8 cellular contexts compared by ENCODE assay signal in the genomic region with DNA sequence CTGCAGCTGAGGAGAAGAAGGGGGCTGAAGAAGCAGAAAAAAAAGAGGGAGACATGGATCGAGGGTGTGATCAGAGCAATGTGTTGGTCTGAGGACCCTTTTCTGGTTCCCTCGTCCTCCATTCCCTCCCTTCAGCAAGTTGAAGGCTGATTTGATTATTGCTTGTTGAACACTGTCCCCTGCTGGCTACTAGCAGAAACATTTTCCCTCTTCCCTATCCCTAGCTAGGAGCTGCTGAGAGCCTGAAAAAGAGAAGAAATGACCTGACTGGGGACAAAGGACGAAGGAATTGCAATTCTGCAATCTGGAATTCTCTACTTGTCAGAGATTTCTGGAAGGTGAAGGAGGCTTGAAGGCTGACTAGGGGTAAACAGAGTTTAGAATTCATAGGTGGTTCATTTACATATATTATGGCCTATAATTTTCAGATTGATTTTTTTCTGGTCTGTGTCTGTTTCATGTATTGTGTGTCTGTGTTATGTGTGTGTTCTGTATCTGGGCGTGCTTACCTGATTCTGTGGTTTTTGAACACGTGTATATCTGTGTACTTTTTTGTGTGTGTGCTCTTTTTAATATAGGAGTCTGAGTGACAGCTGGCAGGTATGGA. TPM values are rescaled to one million over a fixed set of nuclear protein-coding genes. Genes with fewer than 3 reads are reported as not detected.
DNase-seq lines count a peak whose midpoint lies in the region; ATAC-seq and TF ChIP-seq lines count a peak whose summit lies in the region.

No MANE protein-coding gene starts in this region.

- DNase-seq in DMS 273 (lab: John Stamatoyannopoulos, UW; ENCODE audit: unreplicated experiment), result peak; percentile 89
- DNase-seq in NCI-H128 (lab: John Stamatoyannopoulos, UW; ENCODE audit: unreplicated experiment), result peak; percentile 55
- peak; percentile 78 for DNase-seq in endodermal cell
- no peak for DNase-seq in lung (ENCODE audit: low spot score)
- DNase-seq in tibial nerve (ENCODE audit: low spot score in 2 of 2), result peak in 1 of 2 donors; percentile 40

- H3K9me3 ChIP-seq in endodermal cell (ENCODE audit: control insufficient read depth, low read length), result no peaks in the 10 kb centered on the region
- no peaks in the 10 kb centered on the region for H3K9me3 ChIP-seq in lung (ENCODE audit: control insufficient read depth in 2 of 2, insufficient read depth in 1 of 2, low read length in 1 of 2)
- H3K9me3 ChIP-seq in tibial nerve, result no peaks in the 10 kb centered on the region

- no peak for TF ChIP-seq EP300 in tibial nerve (IDR thresholded peaks at IDR 0.05)

- H3K36me3 Mint-ChIP-seq in endodermal cell (ENCODE audit: low read depth), result no peaks in the 10 kb centered on the region

- no peaks in the 10 kb centered on the region for H3K9me3 Mint-ChIP-seq in endodermal cell

- H3K36me3 ChIP-seq in endodermal cell (ENCODE audit: control insufficient read depth, insufficient read depth, low read length) (no peaks in the 10 kb centered on the region), lung (ENCODE audit: control insufficient read depth in 2 of 2, insufficient read depth in 2 of 2, low read length in 2 of 2) (no peaks in the 10 kb centered on the region), tibial nerve (no peaks in the 10 kb centered on the region)

- ATAC-seq in GM21367 (IDR thresholded peaks at IDR 0.05; ENCODE audit: unreplicated experiment) (peak; percentile 60), SK-N-SH treated with all-trans-retinoic acid at 6 μM for 48 hours (peak; percentile 95), lung (ENCODE audit: insufficient read depth, low FRiP score) (peak; percentile 63), GM21447 (IDR thresholded peaks at IDR 0.05; ENCODE audit: unreplicated experiment) (no peak)

- H3K4me1 ChIP-seq in endodermal cell (ENCODE audit: control insufficient read depth, insufficient read depth, low read length), result peaks cover 10% of the 10 kb centered on the region
- peaks cover 0 to 6% of the 10 kb centered on the region in 2 donors for H3K4me1 ChIP-seq in lung (ENCODE audit: control insufficient read depth in 2 of 2, insufficient read depth in 2 of 2, low read length in 2 of 2)
- peaks cover 0 to 29% (median 20%) of the 10 kb centered on the region in 4 donors for H3K4me1 ChIP-seq in tibial nerve

- H3K27ac ChIP-seq in endodermal cell (ENCODE audit: low read depth, low read length) (peak overlapping the region; percentile 85), lung (ENCODE audit: low read depth in 1 of 2, low read length in 1 of 2) (no peak overlapping the region), tibial nerve (peak overlapping the region; percentile 62 to 90 (median 80))

- WGBS in endodermal cell (ENCODE audit: insufficient coverage in 1 of 2, insufficient read length in 1 of 2), 2 experiments, result 28 to 30% methylated on average over 5 of the region's 5 CpGs
- WGBS in lung, 2 donors, result 17 to 20% methylated on average over 5 of the region's 5 CpGs
- 10 to 13% methylated on average over 5 of the region's 5 CpGs for WGBS in tibial nerve, 2 donors

- H3K4me1 Mint-ChIP-seq in endodermal cell, result peaks cover 23% of the 10 kb centered on the region

- H3K4me3 ChIP-seq in endodermal cell (ENCODE audit: low read length), result no peak overlapping the region
- H3K4me3 ChIP-seq in lung, result no peak overlapping the region
- H3K4me3 ChIP-seq in tibial nerve, result no peak overlapping the region

- H3K4me3 Mint-ChIP-seq in endodermal cell, result no peak overlapping the region

- TF ChIP-seq CTCF in endodermal cell (conservative IDR thresholded peaks at IDR 0.05) (peak; percentile 95), lung (IDR thresholded peaks at IDR 0.05; ENCODE audit: control extremely low read depth, extremely low read depth) (peak; percentile 85), tibial nerve (IDR thresholded peaks at IDR 0.05) (peak; percentile 75 to 90 (median 87))

- TF ChIP-seq POLR2A in tibial nerve (IDR thresholded peaks at IDR 0.05), result no peak

- H3K27ac Mint-ChIP-seq in endodermal cell, result peak overlapping the region; percentile 59

- no peaks in the 10 kb centered on the region for H3K27me3 ChIP-seq in endodermal cell (ENCODE audit: control insufficient read depth, insufficient read depth, low read length, poor library complexity, severe bottlenecking)
- no peaks in the 10 kb centered on the region for H3K27me3 ChIP-seq in lung (ENCODE audit: control insufficient read depth, insufficient read depth)
- H3K27me3 ChIP-seq in tibial nerve, result no peaks in the 10 kb centered on the region

- H3K27me3 Mint-ChIP-seq in endodermal cell (ENCODE audit: insufficient read depth), result no peaks in the 10 kb centered on the region

- H3K9ac ChIP-seq in endodermal cell (ENCODE audit: extremely low read depth, low read length, poor library complexity, severe bottlenecking), result no peak overlapping the region

TF ChIP-seq in SK-N-SH treated with all-trans-retinoic acid at 6 μM for 48 hours, 23 proteins besides CTCF, POLR2A, EP300 and RAD21:
- TF ChIP-seq ZNF565 (CRISPR knock-in tag; conservative IDR thresholded peaks at IDR 0.05; ENCODE audit: low read depth) (no peak), ZFP3 (CRISPR knock-in tag; IDR thresholded peaks at IDR 0.05) (no peak), OSR1 (CRISPR knock-in tag; IDR thresholded peaks at IDR 0.05) (no peak), SNAI2 (CRISPR knock-in tag; IDR thresholded peaks at IDR 0.05) (no peak), TCF4 (CRISPR knock-in tag; IDR thresholded peaks at IDR 0.05; ENCODE audit: borderline replicate concordance) (no peak), RARB (CRISPR knock-in tag; IDR thresholded peaks at IDR 0.05) (no peak), PPARA (CRISPR knock-in tag; IDR thresholded peaks at IDR 0.05; ENCODE audit: borderline replicate concordance) (no peak), ISL1 (CRISPR knock-in tag; IDR thresholded peaks at IDR 0.05) (no peak), GLIS3 (CRISPR knock-in tag; IDR thresholded peaks at IDR 0.05) (no peak)
TF ChIP-seq in SK-N-SH treated with all-trans-retinoic acid at 6 μM for 48 hours: peak in this region for 0.

RNA-seq across cellular contexts. Expression of a gene that starts 9.8 kb away (rescaled TPM):
- under 1 TPM; 0.31 to 0.57 TPM for total RNA-seq in endodermal cell
- polyA plus RNA-seq in endodermal cell (2013, experiment 1 of 2), result 67.1 TPM
- 44.6 TPM for polyA plus RNA-seq in endodermal cell (2013, experiment 2 of 2)
- under 1 TPM; 0.09 to 0.18 TPM for total RNA-seq in lung
- under 1 TPM; 0.12 to 0.21 TPM for polyA plus RNA-seq in lung
- not detected for total RNA-seq in tibial nerve

RNA-seq across cellular contexts. Expression of a gene that starts 23.7 kb away (rescaled TPM):
- 10 to 100 TPM; 62.5 to 67.5 TPM for total RNA-seq in endodermal cell
- polyA plus RNA-seq in endodermal cell (2013, experiment 1 of 2), result 144 TPM
- 124 TPM for polyA plus RNA-seq in endodermal cell (2013, experiment 2 of 2)
- total RNA-seq in lung, result 10 to 100 TPM in 1 of 2 donors, 1 to 10 TPM in 1; 2.7 to 13.9 TPM
- 1 to 10 TPM; 1.3 to 1.7 TPM for polyA plus RNA-seq in lung
- 1 to 10 TPM in 3 of 4 donors, under 1 TPM in 1; 0.84 to 2.0 (median 1.4) TPM for total RNA-seq in tibial nerve

RNA-seq across cellular contexts. Expression of a gene that starts 33.4 kb away (rescaled TPM):
- total RNA-seq in endodermal cell (100 to 1,000 TPM; 103 to 107 TPM), lung (10 to 100 TPM; 72.2 to 85.9 TPM), tibial nerve (10 to 100 TPM; 60.6 to 85.5 (median 73.0) TPM)
- 108 TPM for polyA plus RNA-seq in endodermal cell (2013, experiment 1 of 2)
- polyA plus RNA-seq in endodermal cell (2013, experiment 2 of 2), result 85.8 TPM
- polyA plus RNA-seq in lung, result 10 to 100 TPM; 46.5 to 83.4 TPM

RNA-seq across cellular contexts. Expression of a gene that starts 33.6 kb away (rescaled TPM):
- total RNA-seq in endodermal cell (100 to 1,000 TPM; 159 to 174 TPM), lung (100 to 1,000 TPM; 158 to 159 TPM), tibial nerve (100 to 1,000 TPM in 3 of 4 donors, 10 to 100 TPM in 1; 92.2 to 127 (median 112) TPM)
- 114 TPM for polyA plus RNA-seq in endodermal cell (2013, experiment 1 of 2)
- polyA plus RNA-seq in endodermal cell (2013, experiment 2 of 2), result 106 TPM
- polyA plus RNA-seq in lung, result 10 to 100 TPM; 64.6 to 91.4 TPM

Comparison
In these comparisons a context has a peak if more than half of its experiments do, and no peak if none do; other contexts are left out.
1. H3K27ac ChIP-seq: peak in endodermal cell (single experiment) and tibial nerve (4 of 4); none in lung (0 of 2).
2. RNA of a gene that starts 23.7 kb away (total RNA-seq): 62.5 to 67.5 TPM in endodermal cell; 2.7 to 13.9 TPM in lung and 0.84 to 2.0 TPM in tibial nerve; every median in the first group is over 4 times any median in the second.
3. Peak in every context shown above with its lines, with median percentiles within 50 percentile points of each other: CTCF ChIP-seq.